In the genomic region with DNA sequence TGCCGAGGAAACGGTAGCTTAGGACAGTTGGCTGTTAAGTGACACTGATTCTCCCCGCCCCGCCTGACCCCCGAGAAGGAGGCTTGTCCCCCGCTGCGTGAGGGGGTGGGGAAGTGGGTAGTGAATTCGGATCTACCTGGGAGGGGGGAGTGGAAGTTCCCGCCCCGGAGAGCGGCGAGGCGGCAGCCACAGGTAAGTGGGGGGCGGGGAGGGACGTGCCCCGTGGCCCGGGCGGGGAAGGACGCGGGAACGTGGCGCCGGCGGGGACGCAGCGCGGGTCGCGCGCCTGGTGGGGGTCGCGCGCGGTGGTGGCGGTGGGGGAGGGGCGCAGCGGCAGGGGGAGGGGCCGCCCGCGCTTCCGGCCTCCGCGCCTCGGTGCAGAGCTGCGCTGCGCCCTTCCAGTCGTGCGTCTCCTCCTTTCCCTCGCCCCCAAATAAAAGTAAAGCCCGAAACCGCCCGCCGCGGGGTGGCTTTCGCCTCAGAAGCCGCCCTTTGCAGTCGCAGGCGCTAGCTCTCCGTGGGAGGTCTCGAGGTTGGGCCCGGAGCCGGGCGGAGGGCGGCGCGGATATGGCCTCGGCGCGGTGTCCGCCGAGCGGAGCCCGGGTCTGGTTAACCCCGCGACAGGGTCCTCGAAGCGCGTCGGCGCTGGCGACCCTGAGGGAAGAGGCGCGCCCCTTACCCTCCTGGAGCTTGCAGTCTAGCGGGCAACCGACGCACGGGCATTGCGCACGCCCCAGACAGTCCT, we compare ENCODE assay signal across 7 cellular contexts. TPM values are rescaled to one million over a fixed set of nuclear protein-coding genes. Genes with fewer than 3 reads are reported as not detected.
DNase-seq lines count a peak whose midpoint lies in the region; ATAC-seq and TF ChIP-seq lines count a peak whose summit lies in the region.

No MANE protein-coding gene starts in this region.

- no peaks in the 10 kb centered on the region for H3K27me3 ChIP-seq in lower lobe of right lung (ENCODE audit: low read depth)

- DNase-seq in HEK293T (ENCODE audit: extremely low spot score) (peak; percentile 69), NCI-H1105 treated with DMSO at 0.1 percent for 48 hours (lab: John Stamatoyannopoulos, UW) (peak; percentile 19), coronary artery (ENCODE audit: low spot score) (peak; percentile 82), lower lobe of right lung (peak; percentile 69)
- DNase-seq in activated CD4-positive, alpha-beta T cell treated with anti-CD3 and anti-CD28 coated beads for 48 hours: peak; percentile 83
- DNase-seq in stimulated activated CD8-positive, alpha-beta memory T cell treated with anti-CD3 and anti-CD28 coated beads, Interleukin-12 subunit alpha, Interleukin-12 subunit beta, amount 100 ng/mL, for 1 hour (ENCODE audit: low read depth): peak; percentile 62

- no peaks in the 10 kb centered on the region for H3K9me3 ChIP-seq in lower lobe of right lung

- H3K4me1 ChIP-seq in lower lobe of right lung: peaks cover 40% of the 10 kb centered on the region

- CTCF ChIA-PET in HEK293T (lab: Yijun Ruan, JAX): interaction anchor here (1.0 to 1.4 kb wide), 3 partner anchors 10 to 262 kb away, joined by 3 to 7 read pairs (median 3); a partner anchor contains a TSS

- H3K27ac ChIP-seq in coronary artery: peak overlapping the region; percentile 96 to 100
- peak overlapping the region; percentile 96 for H3K27ac ChIP-seq in lower lobe of right lung

- H3K4me3 ChIP-seq in coronary artery: peak overlapping the region; percentile 99
- peak overlapping the region; percentile 98 for H3K4me3 ChIP-seq in lower lobe of right lung

- intact Hi-C loops in lower lobe of right lung (cut with DNase I): no loop called here

- ATAC-seq in GM18498 (IDR thresholded peaks at IDR 0.05; ENCODE audit: unreplicated experiment) (peak; percentile 45), lower lobe of right lung (peak; percentile 75 to 84)

- H3K36me3 ChIP-seq in lower lobe of right lung: no peaks in the 10 kb centered on the region

- POLR2A ChIA-PET in HEK293T (lab: Yijun Ruan, JAX): interaction anchor here (0.8 to 2.7 kb wide), 13 partner anchors 18 to 652 kb away, joined by 3 to 14 read pairs (median 3); a partner anchor contains a TSS

- TF ChIP-seq CTCF in coronary artery (IDR thresholded peaks at IDR 0.05) (no peak), lower lobe of right lung (IDR thresholded peaks at IDR 0.05) (no peak)

TF ChIP-seq in HEK293T, 16 proteins besides CTCF, POLR2A, EP300 and RAD21:
- no peak for TF ChIP-seq FOXM1 (IDR thresholded peaks at IDR 0.05; ENCODE audit: borderline replicate concordance)
- no peak for TF ChIP-seq SUZ12 (IDR thresholded peaks at IDR 0.05)
- no peak for TF ChIP-seq LEF1 (IDR thresholded peaks at IDR 0.05; ENCODE audit: borderline replicate concordance)

RNA-seq across cellular contexts. Expression of a gene that starts 0.4 kb away (rescaled TPM):
- total RNA-seq in lower lobe of right lung: 47.0 TPM

Comparison
In these comparisons a context has a peak if more than half of its experiments do, and no peak if none do; other contexts are left out.
1. Peak in every context shown above with its lines: DNase-seq, ATAC-seq, H3K4me3 ChIP-seq and H3K27ac ChIP-seq.
2. DNase-seq: peak in every context shown above with its lines; median percentile 83 in activated CD4-positive, alpha-beta T cell treated with anti-CD3 and anti-CD28 coated beads for 48 hours; 82 in coronary artery; 69 in HEK293T; 69 in lower lobe of right lung; 62 in stimulated activated CD8-positive, alpha-beta memory T cell treated with anti-CD3 and anti-CD28 coated beads, Interleukin-12 subunit alpha, Interleukin-12 subunit beta, amount 100 ng/mL, for 1 hour; 19 in NCI-H1105 treated with DMSO at 0.1 percent for 48 hours.